11 cellular contexts compared by ENCODE assay signal in the genomic region with DNA sequence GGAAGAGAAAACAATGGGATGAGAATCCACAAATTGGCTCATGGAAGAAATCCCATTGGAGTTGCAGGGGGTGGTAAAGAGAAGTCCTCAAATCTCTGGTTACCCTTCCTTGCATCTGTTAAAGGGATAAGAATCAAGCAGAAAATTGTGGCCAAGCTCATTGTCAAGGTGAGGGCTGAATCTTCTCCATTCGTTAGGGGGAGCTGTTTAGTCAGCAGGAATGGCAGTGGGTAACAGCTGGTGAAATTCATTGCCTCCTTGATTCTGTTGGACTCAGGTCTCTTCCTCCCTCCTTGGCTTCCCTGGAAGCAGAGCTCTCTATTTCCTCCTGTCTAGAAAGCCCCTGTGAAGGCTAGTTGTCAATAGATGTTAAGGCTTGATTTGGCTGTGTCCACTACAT.
DNase-seq lines count a peak whose midpoint lies in the region; ATAC-seq and TF ChIP-seq lines count a peak whose summit lies in the region.
"Had no signal": no experiment of that assay in that cellular context is flagged by ENCODE, and none has a peak within 500 bp of the region (broad histone marks: within the 10 kb centered on the region; RNA-seq: fewer than 3 reads in every experiment).

No MANE protein-coding gene starts in this region.

- no peaks in the 10 kb centered on the region for H3K36me3 Mint-ChIP-seq in activated CD8-positive, alpha-beta T cell treated with anti-CD3 and anti-CD28 coated beads, Interleukin-2, amount 10 ng/mL, durations not matched to agents 7 days and 5 days (ENCODE audit: low read depth)
- H3K36me3 Mint-ChIP-seq: activated naive CD8-positive, alpha-beta T cell had no signal

- in situ Hi-C loops in GM13976 (cut with MboI; ENCODE audit: low sequenced_read_pairs, unreplicated experiment) = no loop called here

- TF ChIP-seq CTCF in WI38 (IDR thresholded peaks at IDR 0.05; ENCODE audit: low read depth, low read length) (peak; percentile 45), GM13976 (IDR thresholded peaks at IDR 0.05; ENCODE audit: borderline replicate concordance, control extremely low read depth, extremely low read depth, insufficient read depth, missing control alignments) (no peak)

- H3K4me3 Mint-ChIP-seq in activated CD8-positive, alpha-beta T cell treated with anti-CD3 and anti-CD28 coated beads, Interleukin-2, amount 10 ng/mL, durations not matched to agents 7 days and 5 days = no peak overlapping the region
- H3K4me3 Mint-ChIP-seq: activated naive CD8-positive, alpha-beta T cell; IgD-negative memory B cell had no signal

- no peaks in the 10 kb centered on the region for H3K4me1 Mint-ChIP-seq in activated CD8-positive, alpha-beta T cell treated with anti-CD3 and anti-CD28 coated beads, Interleukin-2, amount 10 ng/mL, durations not matched to agents 7 days and 5 days (ENCODE audit: low read depth)

- no peak overlapping the region for H3K4me3 ChIP-seq in WI38 (ENCODE audit: low read depth, low read length)
- H3K4me3 ChIP-seq: sigmoid colon had no signal

- DNase-seq in COLO829 (ENCODE audit: low spot score) = peak; percentile 18
- peak; percentile 4 for DNase-seq in HS-27A (ENCODE audit: low read depth)
- peak; percentile 25 for DNase-seq in iPS DF 4.7 (ENCODE audit: extremely low read depth, low spot score)
- no peak for DNase-seq in activated CD8-positive, alpha-beta T cell treated with anti-CD3 and anti-CD28 coated beads, Interleukin-2, amount 10 ng/mL, durations not matched to agents 7 days and 5 days
- DNase-seq in stimulated activated naive CD4-positive, alpha-beta T cell (lab: John Stamatoyannopoulos, UW) = no peak
- DNase-seq in GM13976 (ENCODE audit: low spot score) = no peak
- DNase-seq in DMS153 (lab: John Stamatoyannopoulos, UW) = no peak
- DNase-seq: sigmoid colon had no signal

- CTCF ChIA-PET in activated CD8-positive, alpha-beta T cell treated with anti-CD3 and anti-CD28 coated beads, Interleukin-2, amount 10 ng/mL, durations not matched to agents 7 days and 5 days (lab: Charles Lee) = no interaction called here

- POLR2A ChIA-PET in activated CD8-positive, alpha-beta T cell treated with anti-CD3 and anti-CD28 coated beads, Interleukin-2, amount 10 ng/mL, durations not matched to agents 7 days and 5 days (lab: Charles Lee) = no interaction called here

- H3K9me3 Mint-ChIP-seq in activated CD8-positive, alpha-beta T cell treated with anti-CD3 and anti-CD28 coated beads, Interleukin-2, amount 10 ng/mL, durations not matched to agents 7 days and 5 days (ENCODE audit: insufficient read depth) = no peaks in the 10 kb centered on the region

- no peak overlapping the region for H3K27ac Mint-ChIP-seq in activated CD8-positive, alpha-beta T cell treated with anti-CD3 and anti-CD28 coated beads, Interleukin-2, amount 10 ng/mL, durations not matched to agents 7 days and 5 days
- H3K27ac Mint-ChIP-seq: activated naive CD8-positive, alpha-beta T cell; IgD-negative memory B cell had no signal

- no peak for ATAC-seq in activated CD8-positive, alpha-beta T cell treated with anti-CD3 and anti-CD28 coated beads, Interleukin-2, amount 10 ng/mL, durations not matched to agents 7 days and 5 days

- H3K27me3 Mint-ChIP-seq in activated CD8-positive, alpha-beta T cell treated with anti-CD3 and anti-CD28 coated beads, Interleukin-2, amount 10 ng/mL, durations not matched to agents 7 days and 5 days (ENCODE audit: low read depth) = no peaks in the 10 kb centered on the region
- H3K27me3 Mint-ChIP-seq: IgD-negative memory B cell had no signal

Comparison
In these comparisons a context has a peak if more than half of its experiments do, and no peak if none do; other contexts are left out.
1. DNase-seq: peak in COLO829 (single experiment), HS-27A (single experiment) and iPS DF 4.7 (single experiment); none in activated CD8-positive, alpha-beta T cell treated with anti-CD3 and anti-CD28 coated beads, Interleukin-2, amount 10 ng/mL, durations not matched to agents 7 days and 5 days (single experiment), stimulated activated naive CD4-positive, alpha-beta T cell (0 of 6), GM13976 (single experiment) and DMS153 (single experiment).